In genomic region chr17:50848691-50849090, GRCh38 we compare ENCODE assay signal across 26 cellular contexts. TPM values are rescaled to one million over a fixed set of nuclear protein-coding genes. Genes with fewer than 3 reads are reported as not detected.
"Had no signal": no experiment of that assay in that cellular context is flagged by ENCODE, and none has a peak within 500 bp of the region (broad histone marks: within the 10 kb centered on the region; RNA-seq: fewer than 3 reads in every experiment).

No MANE protein-coding gene starts in this region.

- H3K9me3 Mint-ChIP-seq: activated CD4-positive, alpha-beta T cell treated with anti-CD3 and anti-CD28 coated beads, Interleukin-2, amount 10 ng/mL, durations not matched to agents 7 days and 5 days; activated CD8-positive, alpha-beta T cell treated with anti-CD3 and anti-CD28 coated beads for 36 hours; effector memory CD8-positive, alpha-beta T cell; natural killer cell treated with Interleukin-12 subunit alpha and Interleukin-12 subunit beta and Interleukin-15 and Interleukin-18, amount 100 ng/mL, for 72 hours had no signal

- H3K27ac Mint-ChIP-seq: activated CD4-positive, alpha-beta T cell treated with anti-CD3 and anti-CD28 coated beads, Interleukin-2, amount 10 ng/mL, durations not matched to agents 7 days and 5 days; activated CD8-positive, alpha-beta T cell treated with anti-CD3 and anti-CD28 coated beads for 36 hours; activated naive CD8-positive, alpha-beta T cell; effector memory CD8-positive, alpha-beta T cell; natural killer cell treated with Interleukin-12 subunit alpha and Interleukin-12 subunit beta and Interleukin-15 and Interleukin-18, amount 100 ng/mL, for 72 hours had no signal

- H3K4me3 ChIP-seq: adrenal gland, ascending aorta, dorsolateral prefrontal cortex, esophagus muscularis mucosa, pancreas, upper lobe of right lung had no signal

- H3K27ac ChIP-seq: adrenal gland, ascending aorta, dorsolateral prefrontal cortex, esophagus muscularis mucosa, neutrophil, pancreas, upper lobe of right lung, WERI-Rb-1 had no signal

- H3K27me3 ChIP-seq: adrenal gland, ascending aorta, dorsolateral prefrontal cortex, esophagus muscularis mucosa, pancreas, upper lobe of right lung had no signal

- DNase-seq: activated CD4-positive, alpha-beta T cell treated with anti-CD3 and anti-CD28 coated beads, Interleukin-2, amount 10 ng/mL, durations not matched to agents 7 days and 5 days; activated CD4-positive, CD25-positive, alpha-beta regulatory T cell treated with anti-CD3 and anti-CD28 coated beads, Interleukin-2, amount 50 U/mL, for 72 hours; activated CD8-positive, alpha-beta T cell treated with anti-CD3 and anti-CD28 coated beads for 36 hours; activated naive CD4-positive, alpha-beta T cell; activated T-cell treated with anti-CD3 and anti-CD28 coated beads, Interleukin-2, amount 50 U/mL, for 1 hour; central memory CD4-positive, alpha-beta T cell; dorsolateral prefrontal cortex; effector memory CD8-positive, alpha-beta T cell; hippocampal formation; kidney glomerular epithelial cell; left ventricle myocardium superior; pancreas; right cardiac atrium; stimulated activated CD4-positive, alpha-beta T cell treated with anti-CD3 and anti-CD28 coated beads, Interleukin-12 subunit alpha, Interleukin-12 subunit beta, amount 100 ng/mL, for 4 hours; stimulated activated CD4-positive, alpha-beta T cell treated with anti-CD3 and anti-CD28 coated beads, Interleukin-4, amount 100 ng/mL, for 4 hours; stimulated activated naive CD8-positive, alpha-beta T cell treated with anti-CD3 and anti-CD28 coated beads, Interleukin-15, Interleukin-2, amounts not matched to agents 100 U/mL and 50 U/mL, for 24 hours; upper lobe of right lung; WERI-Rb-1 had no signal

- H3K27me3 Mint-ChIP-seq: activated CD8-positive, alpha-beta T cell treated with anti-CD3 and anti-CD28 coated beads for 36 hours; activated naive CD8-positive, alpha-beta T cell; effector memory CD8-positive, alpha-beta T cell had no signal

- H3K9me3 ChIP-seq: adrenal gland, ascending aorta, esophagus muscularis mucosa, pancreas, upper lobe of right lung had no signal

- H3K36me3 Mint-ChIP-seq: activated naive CD8-positive, alpha-beta T cell; natural killer cell treated with Interleukin-12 subunit alpha and Interleukin-12 subunit beta and Interleukin-15 and Interleukin-18, amount 100 ng/mL, for 72 hours had no signal

- H3K4me3 Mint-ChIP-seq: activated CD4-positive, alpha-beta T cell treated with anti-CD3 and anti-CD28 coated beads, Interleukin-2, amount 10 ng/mL, durations not matched to agents 7 days and 5 days; activated CD8-positive, alpha-beta T cell treated with anti-CD3 and anti-CD28 coated beads for 36 hours; activated naive CD8-positive, alpha-beta T cell; effector memory CD8-positive, alpha-beta T cell; natural killer cell treated with Interleukin-12 subunit alpha and Interleukin-12 subunit beta and Interleukin-15 and Interleukin-18, amount 100 ng/mL, for 72 hours had no signal

- H3K4me1 ChIP-seq: adrenal gland, ascending aorta had no signal

- H3K36me3 ChIP-seq: adrenal gland, ascending aorta, esophagus muscularis mucosa, neutrophil, pancreas, upper lobe of right lung, WERI-Rb-1 had no signal

RNA-seq across cellular contexts. Expression of gene WFIKKN2, which starts 13.3 kb away (rescaled TPM):
- total RNA-seq: activated CD4-positive, alpha-beta T cell treated with anti-CD3 and anti-CD28 coated beads, Interleukin-2, amount 10 ng/mL, durations not matched to agents 7 days and 5 days; activated CD8-positive, alpha-beta T cell treated with anti-CD3 and anti-CD28 coated beads for 36 hours; ascending aorta; natural killer cell treated with Interleukin-12 subunit alpha and Interleukin-12 subunit beta and Interleukin-15 and Interleukin-18, amount 100 ng/mL, for 72 hours; pulmonary artery endothelial cell; T-helper 2 cell treated with Interferon-gamma antibody and Interleukin-4, amounts not matched to agents 100 ng/mL and 5 ng/mL, for 36 hours had no signal
